1 cellular context compared by ENCODE assay signal in the genomic region with DNA sequence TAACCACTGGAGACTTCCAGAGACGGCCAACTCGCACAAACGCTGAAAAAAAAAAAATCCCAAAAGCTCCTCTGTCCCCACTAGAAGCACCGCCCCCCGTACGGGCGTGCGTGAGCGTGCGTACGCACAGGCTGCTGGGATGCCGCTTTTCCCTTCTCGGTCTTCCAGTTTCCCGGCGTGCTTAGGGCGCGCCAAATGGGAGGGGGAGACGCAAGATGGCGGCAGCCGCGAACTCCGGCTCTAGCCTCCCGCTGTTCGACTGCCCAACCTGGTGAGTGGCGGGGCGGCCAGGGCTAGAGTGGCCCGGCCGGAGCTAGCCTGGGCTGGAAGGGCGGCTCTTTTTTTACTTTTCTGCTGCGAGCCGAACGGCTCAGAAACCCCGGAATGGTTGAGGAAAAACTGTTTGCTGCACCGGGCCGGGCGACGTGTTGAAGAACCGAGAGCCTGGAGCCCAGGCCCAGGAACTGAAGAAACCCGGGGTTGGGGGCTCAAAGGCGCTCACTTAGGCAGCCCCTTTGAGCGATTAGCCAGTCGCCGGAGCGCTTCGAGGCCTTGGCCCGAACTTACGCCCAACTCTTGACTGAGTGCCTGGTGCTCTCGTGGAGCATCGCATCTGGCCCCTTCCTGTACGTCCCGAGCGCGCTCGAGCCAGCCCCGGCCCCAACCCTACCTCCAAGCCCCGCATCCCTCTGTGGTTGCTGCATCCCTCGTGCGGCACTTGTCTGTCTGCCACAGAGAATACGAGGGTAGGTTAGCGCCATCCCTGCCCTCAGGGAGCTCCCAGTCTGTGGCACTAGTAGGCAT.
TF ChIP-seq lines count a peak whose summit lies in the region.

A gene (plus strand): TSS at position 162 of the 804 bp plus-strand sequence. CDS start 54 bp downstream, at position 216.

TF ChIP-seq in GM12878, 131 proteins besides CTCF, POLR2A, EP300 and RAD21 (continued from another document and continues in another):
- TF ChIP-seq, protein P1, sequence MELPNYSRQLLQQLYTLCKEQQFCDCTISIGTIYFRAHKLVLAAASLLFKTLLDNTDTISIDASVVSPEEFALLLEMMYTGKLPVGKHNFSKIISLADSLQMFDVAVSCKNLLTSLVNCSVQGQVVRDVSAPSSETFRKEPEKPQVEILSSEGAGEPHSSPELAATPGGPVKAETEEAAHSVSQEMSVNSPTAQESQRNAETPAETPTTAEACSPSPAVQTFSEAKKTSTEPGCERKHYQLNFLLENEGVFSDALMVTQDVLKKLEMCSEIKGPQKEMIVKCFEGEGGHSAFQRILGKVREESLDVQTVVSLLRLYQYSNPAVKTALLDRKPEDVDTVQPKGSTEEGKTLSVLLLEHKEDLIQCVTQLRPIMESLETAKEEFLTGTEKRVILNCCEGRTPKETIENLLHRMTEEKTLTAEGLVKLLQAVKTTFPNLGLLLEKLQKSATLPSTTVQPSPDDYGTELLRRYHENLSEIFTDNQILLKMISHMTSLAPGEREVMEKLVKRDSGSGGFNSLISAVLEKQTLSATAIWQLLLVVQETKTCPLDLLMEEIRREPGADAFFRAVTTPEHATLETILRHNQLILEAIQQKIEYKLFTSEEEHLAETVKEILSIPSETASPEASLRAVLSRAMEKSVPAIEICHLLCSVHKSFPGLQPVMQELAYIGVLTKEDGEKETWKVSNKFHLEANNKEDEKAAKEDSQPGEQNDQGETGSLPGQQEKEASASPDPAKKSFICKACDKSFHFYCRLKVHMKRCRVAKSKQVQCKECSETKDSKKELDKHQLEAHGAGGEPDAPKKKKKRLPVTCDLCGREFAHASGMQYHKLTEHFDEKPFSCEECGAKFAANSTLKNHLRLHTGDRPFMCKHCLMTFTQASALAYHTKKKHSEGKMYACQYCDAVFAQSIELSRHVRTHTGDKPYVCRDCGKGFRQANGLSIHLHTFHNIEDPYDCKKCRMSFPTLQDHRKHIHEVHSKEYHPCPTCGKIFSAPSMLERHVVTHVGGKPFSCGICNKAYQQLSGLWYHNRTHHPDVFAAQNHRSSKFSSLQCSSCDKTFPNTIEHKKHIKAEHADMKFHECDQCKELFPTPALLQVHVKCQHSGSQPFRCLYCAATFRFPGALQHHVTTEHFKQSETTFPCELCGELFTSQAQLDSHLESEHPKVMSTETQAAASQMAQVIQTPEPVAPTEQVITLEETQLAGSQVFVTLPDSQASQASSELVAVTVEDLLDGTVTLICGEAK (IDR thresholded peaks at IDR 0.05; ENCODE audit: borderline replicate concordance): no peak
- TF ChIP-seq MYB (IDR thresholded peaks at IDR 0.05; ENCODE audit: borderline replicate concordance, low read depth, low read length) (no peak), NBN (IDR thresholded peaks at IDR 0.05) (no peak; the same call in 1 of the 2 replicates), TCF3 (IDR thresholded peaks at IDR 0.05; ENCODE audit: borderline replicate concordance, insufficient read depth, low read depth, low read length) (no peak), MYC (IDR thresholded peaks at IDR 0.05; ENCODE audit: insufficient read depth, insufficient read length, insufficient replicate concordance, low read length, severe bottlenecking) (no peak), BCL11A (IDR thresholded peaks at IDR 0.05; ENCODE audit: low read depth, low read length) (no peak), CEBPB (IDR thresholded peaks at IDR 0.05; ENCODE audit: borderline replicate concordance in 1 of 2, low read depth in 2 of 2, low read length in 2 of 2) (no peak), SUPT20H (IDR thresholded peaks at IDR 0.05; ENCODE audit: borderline replicate concordance, control insufficient read depth, low read depth, low read length) (no peak), JUND (IDR thresholded peaks at IDR 0.05; ENCODE audit: low read depth, low read length) (no peak), MTA3 (IDR thresholded peaks at IDR 0.05; ENCODE audit: borderline replicate concordance, low read length) (no peak), SP1 (IDR thresholded peaks at IDR 0.05; ENCODE audit: low read depth, low read length) (peak; percentile 23), BMI1 (IDR thresholded peaks at IDR 0.05; ENCODE audit: borderline replicate concordance) (no peak), FOXK2 (IDR thresholded peaks at IDR 0.05) (no peak), SIN3A (IDR thresholded peaks at IDR 0.05; ENCODE audit: low read depth, low read length) (no peak), RELA (IDR thresholded peaks at IDR 0.05; ENCODE audit: borderline replicate concordance, partially characterized antibody) (no peak), SPI1 (IDR thresholded peaks at IDR 0.05; ENCODE audit: borderline replicate concordance, insufficient read depth, low read depth, low read length) (no peak), CREB1 (IDR thresholded peaks at IDR 0.05; ENCODE audit: low read depth) (peak; percentile 75), PML (IDR thresholded peaks at IDR 0.05; ENCODE audit: low read length) (peak; percentile 94), KAT2A (conservative IDR thresholded peaks at IDR 0.05; ENCODE audit: control insufficient read depth, low read depth, low read length) (no peak), ZBED1 (IDR thresholded peaks at IDR 0.05; ENCODE audit: borderline replicate concordance) (no peak)
- TF ChIP-seq, protein P2, sequence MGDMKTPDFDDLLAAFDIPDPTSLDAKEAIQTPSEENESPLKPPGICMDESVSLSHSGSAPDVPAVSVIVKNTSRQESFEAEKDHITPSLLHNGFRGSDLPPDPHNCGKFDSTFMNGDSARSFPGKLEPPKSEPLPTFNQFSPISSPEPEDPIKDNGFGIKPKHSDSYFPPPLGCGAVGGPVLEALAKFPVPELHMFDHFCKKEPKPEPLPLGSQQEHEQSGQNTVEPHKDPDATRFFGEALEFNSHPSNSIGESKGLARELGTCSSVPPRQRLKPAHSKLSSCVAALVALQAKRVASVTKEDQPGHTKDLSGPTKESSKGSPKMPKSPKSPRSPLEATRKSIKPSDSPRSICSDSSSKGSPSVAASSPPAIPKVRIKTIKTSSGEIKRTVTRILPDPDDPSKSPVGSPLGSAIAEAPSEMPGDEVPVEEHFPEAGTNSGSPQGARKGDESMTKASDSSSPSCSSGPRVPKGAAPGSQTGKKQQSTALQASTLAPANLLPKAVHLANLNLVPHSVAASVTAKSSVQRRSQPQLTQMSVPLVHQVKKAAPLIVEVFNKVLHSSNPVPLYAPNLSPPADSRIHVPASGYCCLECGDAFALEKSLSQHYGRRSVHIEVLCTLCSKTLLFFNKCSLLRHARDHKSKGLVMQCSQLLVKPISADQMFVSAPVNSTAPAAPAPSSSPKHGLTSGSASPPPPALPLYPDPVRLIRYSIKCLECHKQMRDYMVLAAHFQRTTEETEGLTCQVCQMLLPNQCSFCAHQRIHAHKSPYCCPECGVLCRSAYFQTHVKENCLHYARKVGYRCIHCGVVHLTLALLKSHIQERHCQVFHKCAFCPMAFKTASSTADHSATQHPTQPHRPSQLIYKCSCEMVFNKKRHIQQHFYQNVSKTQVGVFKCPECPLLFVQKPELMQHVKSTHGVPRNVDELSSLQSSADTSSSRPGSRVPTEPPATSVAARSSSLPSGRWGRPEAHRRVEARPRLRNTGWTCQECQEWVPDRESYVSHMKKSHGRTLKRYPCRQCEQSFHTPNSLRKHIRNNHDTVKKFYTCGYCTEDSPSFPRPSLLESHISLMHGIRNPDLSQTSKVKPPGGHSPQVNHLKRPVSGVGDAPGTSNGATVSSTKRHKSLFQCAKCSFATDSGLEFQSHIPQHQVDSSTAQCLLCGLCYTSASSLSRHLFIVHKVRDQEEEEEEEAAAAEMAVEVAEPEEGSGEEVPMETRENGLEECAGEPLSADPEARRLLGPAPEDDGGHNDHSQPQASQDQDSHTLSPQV (IDR thresholded peaks at IDR 0.05): no peak
- TF ChIP-seq, protein P3, sequence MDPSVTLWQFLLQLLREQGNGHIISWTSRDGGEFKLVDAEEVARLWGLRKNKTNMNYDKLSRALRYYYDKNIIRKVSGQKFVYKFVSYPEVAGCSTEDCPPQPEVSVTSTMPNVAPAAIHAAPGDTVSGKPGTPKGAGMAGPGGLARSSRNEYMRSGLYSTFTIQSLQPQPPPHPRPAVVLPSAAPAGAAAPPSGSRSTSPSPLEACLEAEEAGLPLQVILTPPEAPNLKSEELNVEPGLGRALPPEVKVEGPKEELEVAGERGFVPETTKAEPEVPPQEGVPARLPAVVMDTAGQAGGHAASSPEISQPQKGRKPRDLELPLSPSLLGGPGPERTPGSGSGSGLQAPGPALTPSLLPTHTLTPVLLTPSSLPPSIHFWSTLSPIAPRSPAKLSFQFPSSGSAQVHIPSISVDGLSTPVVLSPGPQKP (IDR thresholded peaks at IDR 0.05; ENCODE audit: low read depth, low read length): no peak
- TF ChIP-seq, protein P4, sequence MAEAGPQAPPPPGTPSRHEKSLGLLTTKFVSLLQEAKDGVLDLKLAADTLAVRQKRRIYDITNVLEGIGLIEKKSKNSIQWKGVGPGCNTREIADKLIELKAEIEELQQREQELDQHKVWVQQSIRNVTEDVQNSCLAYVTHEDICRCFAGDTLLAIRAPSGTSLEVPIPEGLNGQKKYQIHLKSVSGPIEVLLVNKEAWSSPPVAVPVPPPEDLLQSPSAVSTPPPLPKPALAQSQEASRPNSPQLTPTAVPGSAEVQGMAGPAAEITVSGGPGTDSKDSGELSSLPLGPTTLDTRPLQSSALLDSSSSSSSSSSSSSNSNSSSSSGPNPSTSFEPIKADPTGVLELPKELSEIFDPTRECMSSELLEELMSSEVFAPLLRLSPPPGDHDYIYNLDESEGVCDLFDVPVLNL (IDR thresholded peaks at IDR 0.05; ENCODE audit: low read depth, low read length): peak; percentile 77
- TF ChIP-seq, protein P5, sequence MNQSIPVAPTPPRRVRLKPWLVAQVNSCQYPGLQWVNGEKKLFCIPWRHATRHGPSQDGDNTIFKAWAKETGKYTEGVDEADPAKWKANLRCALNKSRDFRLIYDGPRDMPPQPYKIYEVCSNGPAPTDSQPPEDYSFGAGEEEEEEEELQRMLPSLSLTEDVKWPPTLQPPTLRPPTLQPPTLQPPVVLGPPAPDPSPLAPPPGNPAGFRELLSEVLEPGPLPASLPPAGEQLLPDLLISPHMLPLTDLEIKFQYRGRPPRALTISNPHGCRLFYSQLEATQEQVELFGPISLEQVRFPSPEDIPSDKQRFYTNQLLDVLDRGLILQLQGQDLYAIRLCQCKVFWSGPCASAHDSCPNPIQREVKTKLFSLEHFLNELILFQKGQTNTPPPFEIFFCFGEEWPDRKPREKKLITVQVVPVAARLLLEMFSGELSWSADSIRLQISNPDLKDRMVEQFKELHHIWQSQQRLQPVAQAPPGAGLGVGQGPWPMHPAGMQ (IDR thresholded peaks at IDR 0.05; ENCODE audit: borderline replicate concordance): no peak
- TF ChIP-seq, protein P6, sequence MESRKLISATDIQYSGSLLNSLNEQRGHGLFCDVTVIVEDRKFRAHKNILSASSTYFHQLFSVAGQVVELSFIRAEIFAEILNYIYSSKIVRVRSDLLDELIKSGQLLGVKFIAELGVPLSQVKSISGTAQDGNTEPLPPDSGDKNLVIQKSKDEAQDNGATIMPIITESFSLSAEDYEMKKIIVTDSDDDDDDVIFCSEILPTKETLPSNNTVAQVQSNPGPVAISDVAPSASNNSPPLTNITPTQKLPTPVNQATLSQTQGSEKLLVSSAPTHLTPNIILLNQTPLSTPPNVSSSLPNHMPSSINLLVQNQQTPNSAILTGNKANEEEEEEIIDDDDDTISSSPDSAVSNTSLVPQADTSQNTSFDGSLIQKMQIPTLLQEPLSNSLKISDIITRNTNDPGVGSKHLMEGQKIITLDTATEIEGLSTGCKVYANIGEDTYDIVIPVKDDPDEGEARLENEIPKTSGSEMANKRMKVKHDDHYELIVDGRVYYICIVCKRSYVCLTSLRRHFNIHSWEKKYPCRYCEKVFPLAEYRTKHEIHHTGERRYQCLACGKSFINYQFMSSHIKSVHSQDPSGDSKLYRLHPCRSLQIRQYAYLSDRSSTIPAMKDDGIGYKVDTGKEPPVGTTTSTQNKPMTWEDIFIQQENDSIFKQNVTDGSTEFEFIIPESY (IDR thresholded peaks at IDR 0.05): no peak
- TF ChIP-seq, protein P7, sequence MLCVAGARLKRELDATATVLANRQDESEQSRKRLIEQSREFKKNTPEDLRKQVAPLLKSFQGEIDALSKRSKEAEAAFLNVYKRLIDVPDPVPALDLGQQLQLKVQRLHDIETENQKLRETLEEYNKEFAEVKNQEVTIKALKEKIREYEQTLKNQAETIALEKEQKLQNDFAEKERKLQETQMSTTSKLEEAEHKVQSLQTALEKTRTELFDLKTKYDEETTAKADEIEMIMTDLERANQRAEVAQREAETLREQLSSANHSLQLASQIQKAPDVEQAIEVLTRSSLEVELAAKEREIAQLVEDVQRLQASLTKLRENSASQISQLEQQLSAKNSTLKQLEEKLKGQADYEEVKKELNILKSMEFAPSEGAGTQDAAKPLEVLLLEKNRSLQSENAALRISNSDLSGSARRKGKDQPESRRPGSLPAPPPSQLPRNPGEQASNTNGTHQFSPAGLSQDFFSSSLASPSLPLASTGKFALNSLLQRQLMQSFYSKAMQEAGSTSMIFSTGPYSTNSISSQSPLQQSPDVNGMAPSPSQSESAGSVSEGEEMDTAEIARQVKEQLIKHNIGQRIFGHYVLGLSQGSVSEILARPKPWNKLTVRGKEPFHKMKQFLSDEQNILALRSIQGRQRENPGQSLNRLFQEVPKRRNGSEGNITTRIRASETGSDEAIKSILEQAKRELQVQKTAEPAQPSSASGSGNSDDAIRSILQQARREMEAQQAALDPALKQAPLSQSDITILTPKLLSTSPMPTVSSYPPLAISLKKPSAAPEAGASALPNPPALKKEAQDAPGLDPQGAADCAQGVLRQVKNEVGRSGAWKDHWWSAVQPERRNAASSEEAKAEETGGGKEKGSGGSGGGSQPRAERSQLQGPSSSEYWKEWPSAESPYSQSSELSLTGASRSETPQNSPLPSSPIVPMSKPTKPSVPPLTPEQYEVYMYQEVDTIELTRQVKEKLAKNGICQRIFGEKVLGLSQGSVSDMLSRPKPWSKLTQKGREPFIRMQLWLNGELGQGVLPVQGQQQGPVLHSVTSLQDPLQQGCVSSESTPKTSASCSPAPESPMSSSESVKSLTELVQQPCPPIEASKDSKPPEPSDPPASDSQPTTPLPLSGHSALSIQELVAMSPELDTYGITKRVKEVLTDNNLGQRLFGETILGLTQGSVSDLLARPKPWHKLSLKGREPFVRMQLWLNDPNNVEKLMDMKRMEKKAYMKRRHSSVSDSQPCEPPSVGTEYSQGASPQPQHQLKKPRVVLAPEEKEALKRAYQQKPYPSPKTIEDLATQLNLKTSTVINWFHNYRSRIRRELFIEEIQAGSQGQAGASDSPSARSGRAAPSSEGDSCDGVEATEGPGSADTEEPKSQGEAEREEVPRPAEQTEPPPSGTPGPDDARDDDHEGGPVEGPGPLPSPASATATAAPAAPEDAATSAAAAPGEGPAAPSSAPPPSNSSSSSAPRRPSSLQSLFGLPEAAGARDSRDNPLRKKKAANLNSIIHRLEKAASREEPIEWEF (IDR thresholded peaks at IDR 0.05; ENCODE audit: insufficient replicate concordance, low read depth, low read length): no peak
